Comparison of ENCODE assay signal across 22 cellular contexts in the genomic region with DNA sequence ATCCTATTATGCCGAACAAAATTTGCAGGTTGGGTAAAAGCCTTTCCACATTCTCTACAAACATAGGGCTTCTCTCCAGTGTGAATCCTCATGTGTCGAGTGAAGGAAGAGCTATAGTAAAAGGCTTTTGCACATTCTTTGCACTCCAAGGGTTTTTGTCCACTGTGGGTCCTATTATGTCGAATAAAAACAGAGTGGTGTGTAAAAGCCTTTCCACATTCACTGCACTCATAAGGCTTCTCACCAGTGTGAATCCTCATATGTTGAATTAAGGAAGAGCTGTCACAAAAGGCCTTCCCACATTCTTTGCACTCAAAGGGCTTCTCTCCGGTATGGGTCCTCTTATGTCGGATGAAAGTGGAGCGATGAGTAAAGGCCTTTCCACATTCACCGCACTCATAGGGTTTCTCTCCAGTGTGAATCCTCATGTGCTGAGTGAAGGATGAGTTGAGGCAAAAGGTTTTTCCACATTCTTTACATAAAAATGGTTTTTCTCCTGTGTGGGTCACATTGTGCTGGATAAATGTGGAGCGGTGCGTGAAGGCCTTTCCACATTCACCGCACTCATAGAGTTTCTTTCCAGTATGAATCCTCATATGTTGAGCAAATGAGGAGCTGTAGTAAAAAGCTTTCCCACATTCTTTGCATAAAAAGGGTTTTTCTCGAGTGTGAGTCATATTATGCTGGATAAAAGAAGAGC. TPM values are rescaled to one million over a fixed set of nuclear protein-coding genes. Genes with fewer than 3 reads are reported as not detected.
DNase-seq lines count a peak whose midpoint lies in the region; ATAC-seq and TF ChIP-seq lines count a peak whose summit lies in the region.
"Had no signal": no experiment of that assay in that cellular context is flagged by ENCODE, and none has a peak within 500 bp of the region (broad histone marks: within the 10 kb centered on the region; RNA-seq: fewer than 3 reads in every experiment).

No MANE protein-coding gene starts in this region.

- H3K4me3 Mint-ChIP-seq in CD4-positive, CD25-positive, alpha-beta regulatory T cell = peak overlapping the region in 1 of 4 donors; percentile 2
- H3K4me3 Mint-ChIP-seq: CD8-positive, alpha-beta memory T cell had no signal

- no peaks in the 10 kb centered on the region for H3K27me3 ChIP-seq in CD4-positive, CD25-positive, alpha-beta regulatory T cell (ENCODE audit: control insufficient read depth, insufficient read depth, low read length)
- H3K27me3 ChIP-seq in adipocyte (replicated peaks; ENCODE audit: control insufficient read depth, insufficient read depth, low read length) = no peaks in the 10 kb centered on the region
- H3K27me3 ChIP-seq in subcutaneous abdominal adipose tissue (ENCODE audit: control insufficient read depth in 5 of 5, insufficient read depth in 4 of 5, low read length in 5 of 5) = no peaks in the 10 kb centered on the region
- H3K27me3 ChIP-seq: SJSA1 had no signal

- H3K9ac ChIP-seq in adipocyte (ENCODE audit: low read length) = no peak overlapping the region
- H3K9ac ChIP-seq in subcutaneous abdominal adipose tissue (ENCODE audit: low read length in 5 of 5) = no peak overlapping the region
- H3K9ac ChIP-seq: KMS-11 had no signal

- peaks cover 16% of the 10 kb centered on the region for H3K36me3 ChIP-seq in CD4-positive, CD25-positive, alpha-beta regulatory T cell (ENCODE audit: control insufficient read depth, insufficient read depth, low read length)
- peaks cover 85% of the 10 kb centered on the region for H3K36me3 ChIP-seq in adipocyte (ENCODE audit: control insufficient read depth, insufficient read depth, low read length, severe bottlenecking)
- H3K36me3 ChIP-seq in subcutaneous abdominal adipose tissue (ENCODE audit: control insufficient read depth in 5 of 5, insufficient read depth in 5 of 5, low read length in 5 of 5) = peaks cover 34 to 65% (median 47%) of the 10 kb centered on the region in 5 donors

- H3K27ac Mint-ChIP-seq in CD4-positive, CD25-positive, alpha-beta regulatory T cell = no peak overlapping the region
- H3K27ac Mint-ChIP-seq: CD8-positive, alpha-beta memory T cell had no signal

- H3K27ac ChIP-seq in CD4-positive, CD25-positive, alpha-beta regulatory T cell (ENCODE audit: insufficient read depth, low read length, poor library complexity, severe bottlenecking) = no peak overlapping the region
- no peak overlapping the region for H3K27ac ChIP-seq in subcutaneous abdominal adipose tissue (ENCODE audit: low read depth, low read length)
- H3K27ac ChIP-seq: C4-2B, KMS-11, PC-9, SJSA1 had no signal

- H3K27me3 Mint-ChIP-seq in CD4-positive, CD25-positive, alpha-beta regulatory T cell = no peaks in the 10 kb centered on the region
- H3K27me3 Mint-ChIP-seq: CD8-positive, alpha-beta memory T cell had no signal

- no peak for TF ChIP-seq CTCF in GM13977 (IDR thresholded peaks at IDR 0.05; ENCODE audit: extremely low read depth, insufficient read depth, missing control alignments)

- ATAC-seq in CD4-positive, CD25-positive, alpha-beta regulatory T cell (ENCODE audit: low read depth in 2 of 2) = no peak
- ATAC-seq in HG03457 (IDR thresholded peaks at IDR 0.05; ENCODE audit: unreplicated experiment) = no peak
- ATAC-seq: Right ventricle myocardium inferior had no signal

- H3K9me3 Mint-ChIP-seq in CD4-positive, CD25-positive, alpha-beta regulatory T cell = peaks cover 4 to 80% (median 29%) of the 10 kb centered on the region in 7 donors

- peaks cover 40% of the 10 kb centered on the region for H3K36me3 Mint-ChIP-seq in CD4-positive, CD25-positive, alpha-beta regulatory T cell

- in situ Hi-C loops in GM13977 (cut with MboI; ENCODE audit: low pct_unique_long_range_greater_than_20kb, low sequenced_read_pairs, unreplicated experiment) = no loop called here

- DNase-seq in CD4-positive, CD25-positive, alpha-beta regulatory T cell = no peak
- no peak for DNase-seq in adipocyte (ENCODE audit: low read depth)
- peak; percentile 0 for DNase-seq in fibroblast of peridontal ligament (ENCODE audit: extremely low read depth)
- DNase-seq in SKM-1 (lab: John Stamatoyannopoulos, UW; ENCODE audit: unreplicated experiment) = no peak
- no peak for DNase-seq in GM13977 (ENCODE audit: low spot score)
- DNase-seq: CD8-positive, alpha-beta memory T cell; DMS 273 treated with DMSO at 0.1 percent for 48 hours; DMS79; GF-D8; IMR-90; MM.1S; NCI-H2029; NCI-H446 treated with DMSO at 0.1 percent for 48 hours; NCI-H526; NCI-H82; PC-9 had no signal

- peak overlapping the region; percentile 3 for H3K4me3 ChIP-seq in CD4-positive, CD25-positive, alpha-beta regulatory T cell (ENCODE audit: low read depth, low read length)
- H3K4me3 ChIP-seq in adipocyte (ENCODE audit: low read length) = peak overlapping the region; percentile 42
- H3K4me3 ChIP-seq in subcutaneous abdominal adipose tissue (ENCODE audit: low read depth in 1 of 5, low read length in 5 of 5) = peak overlapping the region; percentile 16 to 45 (median 38)
- H3K4me3 ChIP-seq: PC-9, SJSA1 had no signal

- H3K4me1 Mint-ChIP-seq in CD4-positive, CD25-positive, alpha-beta regulatory T cell = no peaks in the 10 kb centered on the region
- H3K4me1 Mint-ChIP-seq: CD8-positive, alpha-beta memory T cell had no signal

- H3K9me3 ChIP-seq in CD4-positive, CD25-positive, alpha-beta regulatory T cell (ENCODE audit: control insufficient read depth in 2 of 2, low read length in 2 of 2) = peaks cover 88 to 97% of the 10 kb centered on the region in 2 experiments
- peaks cover 100% of the 10 kb centered on the region for H3K9me3 ChIP-seq in adipocyte (ENCODE audit: control insufficient read depth, low read length)
- peaks cover 66 to 98% (median 93%) of the 10 kb centered on the region in 5 donors for H3K9me3 ChIP-seq in subcutaneous abdominal adipose tissue (ENCODE audit: control insufficient read depth in 5 of 5, low read length in 5 of 5)

- H3K4me1 ChIP-seq in CD4-positive, CD25-positive, alpha-beta regulatory T cell (ENCODE audit: control insufficient read depth, insufficient read depth, low read length, poor library complexity, severe bottlenecking) = no peaks in the 10 kb centered on the region
- H3K4me1 ChIP-seq in adipocyte (ENCODE audit: control insufficient read depth, insufficient read depth, low read length) (no peaks in the 10 kb centered on the region), subcutaneous abdominal adipose tissue (ENCODE audit: control insufficient read depth in 5 of 5, insufficient read depth in 5 of 5, low read length in 5 of 5) (peaks cover 0 to 5% (median 0%) of the 10 kb centered on the region in 5 donors)
- H3K4me1 ChIP-seq: SJSA1 had no signal

RNA-seq across cellular contexts. Expression of a gene that starts 13.6 kb away (rescaled TPM):
- 4.6 TPM for total RNA-seq in CD4-positive, CD25-positive, alpha-beta regulatory T cell
- polyA plus RNA-seq in CD4-positive, CD25-positive, alpha-beta regulatory T cell = 1 to 10 TPM; 5.8 to 8.3 (median 6.9) TPM

RNA-seq across cellular contexts. Expression of a gene that starts 25.3 kb away (rescaled TPM):
- total RNA-seq in CD4-positive, CD25-positive, alpha-beta regulatory T cell = 4.8 TPM
- 10 to 100 TPM; 14.2 to 32.5 (median 21.7) TPM for polyA plus RNA-seq in CD4-positive, CD25-positive, alpha-beta regulatory T cell
